Comparison of ENCODE assay signal across 2 cellular contexts in genomic region chr3:175198991-175199390, GRCh38.
TF ChIP-seq lines count a peak whose summit lies in the region.

No MANE protein-coding gene starts in this region.

TF ChIP-seq in SK-N-SH treated with all-trans-retinoic acid at 6 μM for 48 hours, 23 proteins besides CTCF, POLR2A, EP300 and RAD21 (continued from another document):
- TF ChIP-seq CSRNP3 (CRISPR knock-in tag; IDR thresholded peaks at IDR 0.05): no peak
- TF ChIP-seq CSDC2 (CRISPR knock-in tag; IDR thresholded peaks at IDR 0.05): no peak
- TF ChIP-seq RARB (CRISPR knock-in tag; IDR thresholded peaks at IDR 0.05): no peak
- TF ChIP-seq ISL1 (CRISPR knock-in tag; IDR thresholded peaks at IDR 0.05): no peak
- no peak for TF ChIP-seq CREB5 (CRISPR knock-in tag; IDR thresholded peaks at IDR 0.05; ENCODE audit: low read depth)
- TF ChIP-seq ZFP30 (CRISPR knock-in tag; IDR thresholded peaks at IDR 0.05): no peak
- TF ChIP-seq POU6F1 (CRISPR knock-in tag; IDR thresholded peaks at IDR 0.05; ENCODE audit: borderline replicate concordance, low read depth): no peak
- TF ChIP-seq ARNTL (CRISPR knock-in tag; IDR thresholded peaks at IDR 0.05; ENCODE audit: borderline replicate concordance, low read depth): no peak
- TF ChIP-seq PPARA (CRISPR knock-in tag; IDR thresholded peaks at IDR 0.05; ENCODE audit: borderline replicate concordance): no peak
- no peak for TF ChIP-seq GLIS3 (CRISPR knock-in tag; IDR thresholded peaks at IDR 0.05)
- no peak for TF ChIP-seq TSHZ2 (CRISPR knock-in tag; IDR thresholded peaks at IDR 0.05)
- no peak for TF ChIP-seq TOX (CRISPR knock-in tag; IDR thresholded peaks at IDR 0.05; ENCODE audit: borderline replicate concordance)
TF ChIP-seq in SK-N-SH treated with all-trans-retinoic acid at 6 μM for 48 hours: peak in this region for 0.

TF ChIP-seq in SK-N-SH, 30 proteins besides CTCF, POLR2A, EP300 and RAD21 (continued from another document):
- TF ChIP-seq YY1 (IDR thresholded peaks at IDR 0.05; ENCODE audit: low read depth): no peak
- no peak for TF ChIP-seq RXRA (IDR thresholded peaks at IDR 0.05; ENCODE audit: borderline replicate concordance, low read depth)
- TF ChIP-seq TAF1 (IDR thresholded peaks at IDR 0.05; ENCODE audit: borderline replicate concordance, low read depth, low read length): no peak
- TF ChIP-seq ELF1 (IDR thresholded peaks at IDR 0.05): no peak
- no peak for TF ChIP-seq CHD2 (IDR thresholded peaks at IDR 0.05; ENCODE audit: low read length, partially characterized antibody)
